8 cellular contexts compared by ENCODE assay signal in the genomic region with DNA sequence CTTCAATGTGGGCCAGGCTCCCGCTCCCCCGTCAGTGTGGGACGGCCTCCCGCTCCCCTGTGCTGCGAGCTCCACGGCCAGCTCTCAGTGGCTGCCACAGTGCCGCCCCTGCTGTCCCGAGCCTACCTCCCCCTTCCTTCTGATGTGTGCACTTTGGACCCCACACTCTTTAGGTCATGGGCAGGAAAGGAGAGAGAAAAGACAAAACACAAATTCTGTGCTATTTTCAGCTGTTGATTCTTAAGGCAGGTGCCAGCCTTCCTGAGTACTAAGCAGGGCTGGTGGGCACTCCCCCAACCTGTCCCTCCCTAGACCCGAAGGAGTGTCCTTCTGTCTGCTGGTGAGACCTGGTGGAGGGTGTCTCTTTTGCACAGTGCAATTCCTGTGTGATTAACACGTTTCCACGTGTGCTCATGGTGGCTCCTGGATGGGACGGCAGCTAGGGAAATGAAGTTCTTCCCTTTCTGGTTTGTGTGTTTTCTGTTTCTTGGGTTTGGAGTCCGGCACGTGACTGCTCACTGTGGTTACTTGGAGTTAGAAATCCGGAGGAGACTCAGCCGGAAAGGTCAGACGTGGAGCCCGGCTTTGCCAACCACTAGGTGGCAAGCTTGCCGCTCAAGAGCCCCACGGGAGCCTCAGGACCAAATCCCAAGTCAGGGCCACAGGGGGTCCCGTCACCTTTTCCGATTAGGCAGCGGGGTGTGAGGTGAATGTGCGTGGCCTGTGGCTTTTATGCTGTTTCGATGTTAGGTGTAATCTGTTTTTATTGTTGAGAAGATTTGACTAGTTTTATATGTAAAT.
A peak's percentile ranks its signal among the peaks of the same experiment; 100 is the strongest.
DNase-seq lines count a peak whose midpoint lies in the region; ATAC-seq and TF ChIP-seq lines count a peak whose summit lies in the region.
"Not testable (repeated sequence)": the region's sequence is repeated elsewhere in the genome, so short reads cannot be mapped to it uniquely, and the experiment has no call there.

No MANE protein-coding gene starts in this region.

- DNase-seq in CD1c-positive myeloid dendritic cell (ENCODE audit: extremely low spot score) (peak; percentile 90), GM23338 (ENCODE audit: low spot score) (peak; percentile 59), NCI-H2171 (lab: John Stamatoyannopoulos, UW) (peak; percentile 7), T47D (ENCODE audit: low read depth in 1 of 2, low spot score in 1 of 2) (peak; percentile 43 to 61), left cardiac atrium (peak; percentile 62)
- not testable (repeated sequence) for DNase-seq in activated B cell treated with CpG ODN at 0.5 μM for 24 hours
- peak; percentile 62 for DNase-seq in stimulated activated naive CD8-positive, alpha-beta T cell treated with anti-CD3 and anti-CD28 coated beads, Interleukin-15, Interleukin-2, amounts not matched to agents 100 U/mL and 50 U/mL, for 24 hours

- H4K20me1 ChIP-seq in GM23338 (replicated peaks; ENCODE audit: insufficient read depth), result not testable (repeated sequence)

- H3K4me1 Mint-ChIP-seq in GM23338, result not testable (repeated sequence)
- H3K4me1 Mint-ChIP-seq in activated B cell treated with CpG ODN at 0.5 μM for 24 hours, result peaks cover 21% of the 10 kb centered on the region
- peaks cover 46% of the 10 kb centered on the region for H3K4me1 Mint-ChIP-seq in nephron

- not testable (repeated sequence) for H3K36me3 ChIP-seq in GM23338 (ENCODE audit: insufficient read depth)

- not testable (repeated sequence) for H3K79me2 ChIP-seq in GM23338 (replicated peaks; ENCODE audit: insufficient read depth)

- H3K9me3 Mint-ChIP-seq in GM23338, activated B cell treated with CpG ODN at 0.5 μM for 24 hours, nephron: not testable (repeated sequence)

- H3K27ac Mint-ChIP-seq in GM23338, result not testable (repeated sequence)
- peak overlapping the region; percentile 81 for H3K27ac Mint-ChIP-seq in activated B cell treated with CpG ODN at 0.5 μM for 24 hours
- peak overlapping the region; percentile 72 to 87 (median 86) for H3K27ac Mint-ChIP-seq in nephron

- not testable (repeated sequence) for H3K9me2 ChIP-seq in GM23338 (ENCODE audit: insufficient read depth)

- not testable (repeated sequence) for H3K4me2 ChIP-seq in GM23338

- intact Hi-C loops in activated B cell treated with CpG ODN at 0.5 μM for 24 hours (cut with micrococcal nuclease), result not testable (repeated sequence)
- intact Hi-C loops in left cardiac atrium (cut with DNase I), result loop anchor here in 1 of 2 donors (10.0 kb wide), 1 partner anchor 140 kb away; no protein-coding TSS in a partner anchor

- POLR2A ChIA-PET in activated B cell treated with CpG ODN at 0.5 μM for 24 hours (lab: Charles Lee), result not testable (repeated sequence)

- not testable (repeated sequence) for H2AFZ ChIP-seq in GM23338

- H3K4me1 ChIP-seq in GM23338 (ENCODE audit: insufficient read depth), result not testable (repeated sequence)

- ATAC-seq in GM23338, result peak; percentile 96
- peak; percentile 77 for ATAC-seq in activated B cell treated with CpG ODN at 0.5 μM for 24 hours (ENCODE audit: low read depth)
- peak; percentile 86 to 87 for ATAC-seq in left cardiac atrium
- ATAC-seq in stimulated activated naive CD8-positive, alpha-beta T cell treated with anti-CD3 and anti-CD28 coated beads, Interleukin-15, Interleukin-2, amounts not matched to agents 100 U/mL and 50 U/mL, for 24 hours, result peak; percentile 71

- CTCF ChIA-PET in activated B cell treated with CpG ODN at 0.5 μM for 24 hours (lab: Charles Lee), result not testable (repeated sequence)

- 0 out of 3 replicates have a peak overlapping the region, but pooled peaks have one; percentile 15 for H3K4me3 Mint-ChIP-seq in GM23338
- H3K4me3 Mint-ChIP-seq in activated B cell treated with CpG ODN at 0.5 μM for 24 hours, result peak overlapping the region; percentile 28
- H3K4me3 Mint-ChIP-seq in nephron, result peak overlapping the region in 2 of 3 experiments; percentile 37 to 52

- H3K4me3 ChIP-seq in GM23338, result not testable (repeated sequence)

- H3K27me3 Mint-ChIP-seq in GM23338 (ENCODE audit: insufficient read depth, low read depth, poor library complexity); activated B cell treated with CpG ODN at 0.5 μM for 24 hours: not testable (repeated sequence)
- peaks cover 14% of the 10 kb centered on the region for H3K27me3 Mint-ChIP-seq in nephron (ENCODE audit: low read depth)

- TF ChIP-seq CTCF in GM23338 (conservative IDR thresholded peaks at IDR 0.05; ENCODE audit: low read depth in 2 of 2), result peak; percentile 51 to 52
- TF ChIP-seq CTCF in activated B cell treated with CpG ODN at 0.5 μM for 24 hours (IDR thresholded peaks at IDR 0.05), result not testable (repeated sequence)
- TF ChIP-seq CTCF in nephron (IDR thresholded peaks at IDR 0.05; ENCODE audit: unreplicated experiment in 3 of 3), result peak; percentile 65 to 70 (median 69)

- H3K27ac ChIP-seq in GM23338 (ENCODE audit: low read depth), result not testable (repeated sequence)

- not testable (repeated sequence) for H3K27me3 ChIP-seq in GM23338 (ENCODE audit: insufficient read depth)

- in situ Hi-C loops in T47D (cut with HindIII; ENCODE audit: low pct_unique_long_range_greater_than_20kb, low sequenced_read_pairs), result not testable (repeated sequence)

- H3F3A ChIP-seq in GM23338 (replicated peaks; ENCODE audit: low read depth), result not testable (repeated sequence)

- not testable (repeated sequence) for H3K36me3 Mint-ChIP-seq in GM23338 (ENCODE audit: low read depth); nephron (ENCODE audit: low read depth)
- H3K36me3 Mint-ChIP-seq in activated B cell treated with CpG ODN at 0.5 μM for 24 hours (ENCODE audit: low read depth), result peaks cover 61% of the 10 kb centered on the region
